8 cellular contexts compared by ENCODE assay signal in genomic region chr11:17504330-17505107, GRCh38. TPM values are rescaled to one million over a fixed set of nuclear protein-coding genes. Genes with fewer than 3 reads are reported as not detected.
DNase-seq lines count a peak whose midpoint lies in the region; ATAC-seq and TF ChIP-seq lines count a peak whose summit lies in the region.

No MANE protein-coding gene starts in this region.

- WGBS in psoas muscle, 3 donors, result 17 to 27% (median 22%) methylated on average over 9 of the region's 9 CpGs

- CTCF ChIA-PET in activated naive CD4-positive, alpha-beta T cell treated with anti-CD3 and anti-CD28 coated beads, Interleukin-2, amount 10 ng/mL, durations not matched to agents 7 days and 5 days (lab: Charles Lee), result interaction anchor here (0.6 to 8.1 kb wide), 12 partner anchors 13 to 275 kb away, joined by 3 to 143 read pairs (median 5); partner anchors contain the start of genes ABCC8 and KCNJ11

- no peak overlapping the region for H3K27ac Mint-ChIP-seq in activated naive CD4-positive, alpha-beta T cell treated with anti-CD3 and anti-CD28 coated beads, Interleukin-2, amount 10 ng/mL, durations not matched to agents 7 days and 5 days
- H3K27ac Mint-ChIP-seq in glutamatergic neuron (ENCODE audit: unreplicated experiment), result no peak overlapping the region

- no peaks in the 10 kb centered on the region for H3K4me1 Mint-ChIP-seq in activated naive CD4-positive, alpha-beta T cell treated with anti-CD3 and anti-CD28 coated beads, Interleukin-2, amount 10 ng/mL, durations not matched to agents 7 days and 5 days
- H3K4me1 Mint-ChIP-seq in glutamatergic neuron (ENCODE audit: low read depth, unreplicated experiment), result no peaks in the 10 kb centered on the region

- no peak for TF ChIP-seq POLR2A in uterus (IDR thresholded peaks at IDR 0.05)

- H3K36me3 Mint-ChIP-seq in activated naive CD4-positive, alpha-beta T cell treated with anti-CD3 and anti-CD28 coated beads, Interleukin-2, amount 10 ng/mL, durations not matched to agents 7 days and 5 days, result no peaks in the 10 kb centered on the region
- H3K36me3 Mint-ChIP-seq in glutamatergic neuron (ENCODE audit: unreplicated experiment), result no peaks in the 10 kb centered on the region

- TF ChIP-seq CTCF in glutamatergic neuron (IDR thresholded peaks at IDR 0.05; ENCODE audit: partially characterized antibody, unreplicated experiment), result peak; percentile 86
- peak; percentile 96 for TF ChIP-seq CTCF in psoas muscle (IDR thresholded peaks at IDR 0.05)
- peak; percentile 76 to 87 (median 85) for TF ChIP-seq CTCF in uterus (IDR thresholded peaks at IDR 0.05)

- H3K36me3 ChIP-seq in psoas muscle (ENCODE audit: insufficient read depth in 1 of 2, low read depth in 1 of 2) (no peaks in the 10 kb centered on the region), uterus (no peaks in the 10 kb centered on the region)

- intact Hi-C loops in psoas muscle (cut with DNase I), result loop anchor here (1.0 to 2.0 kb wide), 4 partner anchors 120 to 276 kb away; no protein-coding TSS in a partner anchor
- intact Hi-C loops in uterus (cut with DNase I; ENCODE audit: low total_unique reads), result loop anchor here (5.0 kb wide), 1 partner anchor 122 kb away; no protein-coding TSS in a partner anchor

- ATAC-seq in GM21717 (IDR thresholded peaks at IDR 0.05; ENCODE audit: unreplicated experiment) (peak; percentile 65), SK-N-SH treated with all-trans-retinoic acid at 6 μM for 48 hours (peak; percentile 88), psoas muscle (peak; percentile 88 to 97 (median 90))

- H3K27me3 ChIP-seq in psoas muscle (ENCODE audit: insufficient read depth in 3 of 3, low read length in 2 of 3), result no peaks in the 10 kb centered on the region
- H3K27me3 ChIP-seq in uterus, result no peaks in the 10 kb centered on the region

- H3K9me3 Mint-ChIP-seq in activated naive CD4-positive, alpha-beta T cell treated with anti-CD3 and anti-CD28 coated beads, Interleukin-2, amount 10 ng/mL, durations not matched to agents 7 days and 5 days, result no peaks in the 10 kb centered on the region
- H3K9me3 Mint-ChIP-seq in glutamatergic neuron (ENCODE audit: unreplicated experiment), result no peaks in the 10 kb centered on the region

- no peak overlapping the region for H3K4me3 Mint-ChIP-seq in activated naive CD4-positive, alpha-beta T cell treated with anti-CD3 and anti-CD28 coated beads, Interleukin-2, amount 10 ng/mL, durations not matched to agents 7 days and 5 days
- no peak overlapping the region for H3K4me3 Mint-ChIP-seq in glutamatergic neuron (ENCODE audit: unreplicated experiment)

- H3K4me1 ChIP-seq in psoas muscle (no peaks in the 10 kb centered on the region), uterus (no peaks in the 10 kb centered on the region)

- H3K9me3 ChIP-seq in psoas muscle (no peaks in the 10 kb centered on the region), uterus (no peaks in the 10 kb centered on the region)

- peak overlapping the region; percentile 18 for H3K27ac ChIP-seq in psoas muscle
- H3K27ac ChIP-seq in uterus, result no peak overlapping the region

- peaks cover 39% of the 10 kb centered on the region for H3K27me3 Mint-ChIP-seq in activated naive CD4-positive, alpha-beta T cell treated with anti-CD3 and anti-CD28 coated beads, Interleukin-2, amount 10 ng/mL, durations not matched to agents 7 days and 5 days
- peaks cover 9% of the 10 kb centered on the region for H3K27me3 Mint-ChIP-seq in glutamatergic neuron (ENCODE audit: unreplicated experiment)

- DNase-seq in CMK (ENCODE audit: low read depth) (peak; percentile 20), NCI-H1092 (lab: John Stamatoyannopoulos, UW) (peak; percentile 80), glutamatergic neuron (peak; percentile 90), psoas muscle (peak; percentile 82 to 94), uterus (peak; percentile 62 to 68)
- DNase-seq in activated naive CD4-positive, alpha-beta T cell treated with anti-CD3 and anti-CD28 coated beads, Interleukin-2, amount 10 ng/mL, durations not matched to agents 7 days and 5 days, result peak; percentile 88

- H3K4me3 ChIP-seq in psoas muscle (no peak overlapping the region), uterus (no peak overlapping the region)

TF ChIP-seq in SK-N-SH treated with all-trans-retinoic acid at 6 μM for 48 hours, 23 proteins besides CTCF, POLR2A, EP300 and RAD21:
- TF ChIP-seq TCF4 (CRISPR knock-in tag; IDR thresholded peaks at IDR 0.05; ENCODE audit: borderline replicate concordance), result no peak
- no peak for TF ChIP-seq SNAI2 (CRISPR knock-in tag; IDR thresholded peaks at IDR 0.05)
- TF ChIP-seq ZNF70 (CRISPR knock-in tag; IDR thresholded peaks at IDR 0.05), result no peak
- no peak for TF ChIP-seq CREB5 (CRISPR knock-in tag; IDR thresholded peaks at IDR 0.05; ENCODE audit: low read depth)
- TF ChIP-seq TSHZ2 (CRISPR knock-in tag; IDR thresholded peaks at IDR 0.05), result peak; percentile 40; the same call in 1 of the 2 replicates
- TF ChIP-seq GLIS3 (CRISPR knock-in tag; IDR thresholded peaks at IDR 0.05), result no peak
- no peak for TF ChIP-seq TOX (CRISPR knock-in tag; IDR thresholded peaks at IDR 0.05; ENCODE audit: borderline replicate concordance)
- no peak for TF ChIP-seq PPARA (CRISPR knock-in tag; IDR thresholded peaks at IDR 0.05; ENCODE audit: borderline replicate concordance)

RNA-seq across cellular contexts. Expression of gene ABCC8, which starts 27.9 kb away (rescaled TPM):
- 5.7 TPM for total RNA-seq in glutamatergic neuron (ENCODE audit: unreplicated experiment)
- 1 to 10 TPM in 3 of 4 donors, under 1 TPM in 1; 0.64 to 3.5 (median 1.3) TPM for total RNA-seq in psoas muscle
- under 1 TPM; 0.26 to 0.75 (median 0.32) TPM for polyA plus RNA-seq in psoas muscle
- 1 to 10 TPM in 2 of 4 donors, under 1 TPM in 1, not detected in 1; under 0.01 to 5.5 (median 1.9) TPM for total RNA-seq in uterus

RNA-seq across cellular contexts. Expression of gene USH1C, which starts 39.7 kb away (rescaled TPM):
- not detected for total RNA-seq in glutamatergic neuron (ENCODE audit: unreplicated experiment)
- total RNA-seq in psoas muscle, result not detected
- under 1 TPM; 0.05 to 0.44 (median 0.14) TPM for polyA plus RNA-seq in psoas muscle
- total RNA-seq in uterus, result under 1 TPM in 2 of 4 donors, not detected in 2; 0.35 to 0.46 TPM

RNA-seq across cellular contexts. Expression of gene OTOG, which starts 42.5 kb away (rescaled TPM):
- total RNA-seq in glutamatergic neuron (ENCODE audit: unreplicated experiment), result not detected
- not detected for total RNA-seq in psoas muscle
- not detected for polyA plus RNA-seq in psoas muscle
- total RNA-seq in uterus, result under 1 TPM in 1 of 4 donors, not detected in 3; under 0.01 TPM

Comparison
In these comparisons a context has a peak if more than half of its experiments do, and no peak if none do; other contexts are left out.
1. DNase-seq: peak in every context shown above with its lines; median percentile 90 in glutamatergic neuron; 88 in activated naive CD4-positive, alpha-beta T cell treated with anti-CD3 and anti-CD28 coated beads, Interleukin-2, amount 10 ng/mL, durations not matched to agents 7 days and 5 days; 88 in psoas muscle; 80 in NCI-H1092; 65 in uterus; 20 in CMK.